10 cellular contexts compared by ENCODE assay signal in genomic region chr3:50334339-50335075, GRCh38. TPM values are rescaled to one million over a fixed set of nuclear protein-coding genes. Genes with fewer than 3 reads are reported as not detected.
DNase-seq lines count a peak whose midpoint lies in the region; ATAC-seq and TF ChIP-seq lines count a peak whose summit lies in the region.
"Had no signal": no experiment of that assay in that cellular context is flagged by ENCODE, and none has a peak within 500 bp of the region (broad histone marks: within the 10 kb centered on the region; RNA-seq: fewer than 3 reads in every experiment).

No MANE protein-coding gene starts in this region.

- no peaks in the 10 kb centered on the region for H3K27me3 ChIP-seq in SK-N-SH (ENCODE audit: insufficient read depth)
- no peaks in the 10 kb centered on the region for H3K27me3 ChIP-seq in stomach
- no peaks in the 10 kb centered on the region for H3K27me3 ChIP-seq in testis

- peak overlapping the region; percentile 99 for H3K27ac Mint-ChIP-seq in activated naive CD8-positive, alpha-beta T cell treated with anti-CD3 and anti-CD28 coated beads, Interleukin-2, amount 10 ng/mL, durations not matched to agents 7 days and 5 days
- peak overlapping the region; percentile 93 to 97 (median 95) for H3K27ac Mint-ChIP-seq in immature natural killer cell

- no peaks in the 10 kb centered on the region for H3K27me3 Mint-ChIP-seq in activated naive CD8-positive, alpha-beta T cell treated with anti-CD3 and anti-CD28 coated beads, Interleukin-2, amount 10 ng/mL, durations not matched to agents 7 days and 5 days
- H3K27me3 Mint-ChIP-seq in immature natural killer cell (ENCODE audit: low read depth in 3 of 3): peaks cover 11 to 23% (median 22%) of the 10 kb centered on the region in 3 donors

- TF ChIP-seq CTCF in SK-N-SH (IDR thresholded peaks at IDR 0.05): no peak
- no peak for TF ChIP-seq CTCF in stomach (IDR thresholded peaks at IDR 0.05)
- no peak for TF ChIP-seq CTCF in testis (IDR thresholded peaks at IDR 0.05)

- peak overlapping the region; percentile 13; the same call in 1 of the 2 replicates for H3K9ac ChIP-seq in SK-N-SH

- 79% methylated on average over 5 of the region's 5 CpGs for WGBS in SK-N-SH (ENCODE audit: low lambda C conversion rate)
- 53 to 60% (median 55%) methylated on average over 5 of the region's 5 CpGs for WGBS in stomach, 5 donors
- WGBS in testis, 2 donors: 72% methylated on average over 5 of the region's 5 CpGs

- H3K36me3 ChIP-seq in SK-N-SH (replicated peaks in 1 of 2; ENCODE audit: control insufficient read depth in 1 of 2, insufficient read depth in 2 of 2, low read length in 1 of 2) (peaks cover 10 to 27% of the 10 kb centered on the region in 2 experiments), stomach (peaks cover 30 to 40% (median 31%) of the 10 kb centered on the region in 4 donors), testis (ENCODE audit: low read depth, missing control alignments) (no peaks in the 10 kb centered on the region)

- no peak for TF ChIP-seq EP300 in SK-N-SH (IDR thresholded peaks at IDR 0.05; ENCODE audit: borderline replicate concordance in 1 of 2, low read depth in 1 of 2, low read length in 1 of 2)
- no peak for TF ChIP-seq EP300 in stomach (IDR thresholded peaks at IDR 0.05)

- peaks cover 10% of the 10 kb centered on the region; the same call in 1 of the 2 replicates for H4K20me1 ChIP-seq in SK-N-SH (ENCODE audit: insufficient read depth)

- no peak for TF ChIP-seq RAD21 in SK-N-SH (IDR thresholded peaks at IDR 0.05; ENCODE audit: low read length)

- no peak for DNase-seq in SK-N-SH
- DNase-seq in activated naive CD8-positive, alpha-beta T cell treated with anti-CD3 and anti-CD28 coated beads, Interleukin-2, amount 10 ng/mL, durations not matched to agents 7 days and 5 days: no peak
- no peak for DNase-seq in immature natural killer cell
- DNase-seq in stomach: no peak
- no peak for DNase-seq in SHP77 (lab: John Stamatoyannopoulos, UW)
- no peak for DNase-seq in HK-2 (ENCODE audit: unreplicated experiment)
- DNase-seq in testis: no peak
- DNase-seq: NCI-H1417 treated with DMSO at 0.1 percent for 48 hours; stimulated activated CD4-positive, alpha-beta T cell treated with anti-CD3 and anti-CD28 coated beads, Interleukin-12 subunit alpha, Interleukin-12 subunit beta, amount 100 ng/mL, for 4 hours had no signal

- H3K9me3 Mint-ChIP-seq in activated naive CD8-positive, alpha-beta T cell treated with anti-CD3 and anti-CD28 coated beads, Interleukin-2, amount 10 ng/mL, durations not matched to agents 7 days and 5 days: no peaks in the 10 kb centered on the region
- H3K9me3 Mint-ChIP-seq in immature natural killer cell: no peaks in the 10 kb centered on the region

- no peak overlapping the region for H2AFZ ChIP-seq in SK-N-SH (ENCODE audit: low read depth)

- peak overlapping the region; percentile 74 for H3K4me3 Mint-ChIP-seq in activated naive CD8-positive, alpha-beta T cell treated with anti-CD3 and anti-CD28 coated beads, Interleukin-2, amount 10 ng/mL, durations not matched to agents 7 days and 5 days
- H3K4me3 Mint-ChIP-seq in immature natural killer cell: peak overlapping the region in 4 of 5 donors; percentile 50 to 67 (median 64)

- no peaks in the 10 kb centered on the region for H3K9me2 ChIP-seq in SK-N-SH

- peak overlapping the region; percentile 61 for H3K4me2 ChIP-seq in SK-N-SH

- H3K4me1 ChIP-seq in SK-N-SH (ENCODE audit: control insufficient read depth in 1 of 2, insufficient read depth in 2 of 2, low read depth in 1 of 2, low read length in 1 of 2): peaks cover 10 to 33% of the 10 kb centered on the region in 2 experiments
- peaks cover 45 to 67% (median 56%) of the 10 kb centered on the region in 4 donors for H3K4me1 ChIP-seq in stomach
- peaks cover 35% of the 10 kb centered on the region for H3K4me1 ChIP-seq in testis

- POLR2A ChIA-PET in SK-N-SH (lab: Yijun Ruan, JAX): interaction anchor here (1.7 kb wide), 1 partner anchor 13 kb away, joined by 3 read pairs; the partner anchor contains the start of gene HYAL2
- POLR2A ChIA-PET in activated naive CD8-positive, alpha-beta T cell treated with anti-CD3 and anti-CD28 coated beads, Interleukin-2, amount 10 ng/mL, durations not matched to agents 7 days and 5 days (lab: Charles Lee): interaction anchor here (0.6 to 10.5 kb wide), 8 partner anchors 10 to 275 kb away, joined by 3 to 439 read pairs (median 4); partner anchors contain the start of genes CISH, CYB561D2, HEMK1 and HYAL3

- H3K27ac ChIP-seq in SK-N-SH (ENCODE audit: low read depth in 2 of 2, low read length in 1 of 2) (peak overlapping the region in 1 of 2 experiments; percentile 11; a peak in 1 of 4 replicates), stomach (peak overlapping the region; percentile 42 to 99 (median 96)), testis (peak overlapping the region in 1 of 2 donors; percentile 74)

- CTCF ChIA-PET in SK-N-SH (lab: Yijun Ruan, JAX): interaction anchor here (1.4 to 6.8 kb wide), 3 partner anchors 12 to 281 kb away, joined by 3 to 60 read pairs (median 40); partner anchors contain the start of genes CYB561D2, HYAL2 and NPRL2

- intact Hi-C loops in stomach (cut with DNase I; ENCODE audit: low total_unique reads) (no loop called here), testis (cut with DNase I; ENCODE audit: low total_unique reads) (no loop called here)

- H3K79me2 ChIP-seq in SK-N-SH (ENCODE audit: insufficient read depth): peaks cover 76% of the 10 kb centered on the region

- H3K36me3 Mint-ChIP-seq in activated naive CD8-positive, alpha-beta T cell treated with anti-CD3 and anti-CD28 coated beads, Interleukin-2, amount 10 ng/mL, durations not matched to agents 7 days and 5 days: peaks cover 63% of the 10 kb centered on the region
- H3K36me3 Mint-ChIP-seq in immature natural killer cell: peaks cover 15 to 19% (median 16%) of the 10 kb centered on the region in 3 donors

- H3K9me3 ChIP-seq in SK-N-SH: no peaks in the 10 kb centered on the region
- H3K9me3 ChIP-seq in stomach: no peaks in the 10 kb centered on the region
- H3K9me3 ChIP-seq in testis: no peaks in the 10 kb centered on the region

- H3K4me1 Mint-ChIP-seq in activated naive CD8-positive, alpha-beta T cell treated with anti-CD3 and anti-CD28 coated beads, Interleukin-2, amount 10 ng/mL, durations not matched to agents 7 days and 5 days: peaks cover 40% of the 10 kb centered on the region
- H3K4me1 Mint-ChIP-seq in immature natural killer cell: peaks cover 65 to 66% of the 10 kb centered on the region in 2 donors

- H3K4me3 ChIP-seq in SK-N-SH (ENCODE audit: low read depth in 2 of 2, low read length in 1 of 2) (peak overlapping the region in 1 of 2 experiments; percentile 24; a peak in 1 of 4 replicates), stomach (no peak overlapping the region), testis (no peak overlapping the region)

- peaks cover 19% of the 10 kb centered on the region for H3F3A ChIP-seq in SK-N-SH (replicated peaks; ENCODE audit: insufficient read depth)

- TF ChIP-seq POLR2A in stomach (IDR thresholded peaks at IDR 0.05) (no peak), testis (IDR thresholded peaks at IDR 0.05) (no peak)

- no peak for ATAC-seq in SK-N-SH treated with all-trans-retinoic acid at 6 μM for 48 hours
- ATAC-seq in activated naive CD8-positive, alpha-beta T cell treated with anti-CD3 and anti-CD28 coated beads, Interleukin-2, amount 10 ng/mL, durations not matched to agents 7 days and 5 days (ENCODE audit: low read depth): no peak

RNA-seq across cellular contexts. Expression of gene RASSF1, which starts 6.1 kb away (rescaled TPM):
- polyA plus RNA-seq in SK-N-SH (2012; rRNA removed): 28.1 and 32.3 TPM in 2 replicates
- polyA plus RNA-seq in SK-N-SH (2012; cell fraction: cytosol; rRNA removed): 19.1 and 27.8 TPM in 2 replicates
- 34.1 and 37.0 TPM in 2 replicates for polyA plus RNA-seq in SK-N-SH (2012; cell fraction: nucleus; rRNA removed)
- 100 to 1,000 TPM; 183 to 188 TPM for total RNA-seq in activated naive CD8-positive, alpha-beta T cell treated with anti-CD3 and anti-CD28 coated beads, Interleukin-2, amount 10 ng/mL, durations not matched to agents 7 days and 5 days
- polyA plus RNA-seq in immature natural killer cell: 100 to 1,000 TPM; 172 to 253 (median 187) TPM
- 10 to 100 TPM; 16.5 to 33.2 (median 22.6) TPM for total RNA-seq in stomach
- 10 to 100 TPM; 27.8 to 37.3 (median 29.6) TPM for polyA plus RNA-seq in stomach
- 10 to 100 TPM; 50.0 to 52.2 TPM for total RNA-seq in testis
- polyA plus RNA-seq in testis (ENCODE audit: insufficient read depth, low read depth, low replicate concordance): 60.1 TPM

RNA-seq across cellular contexts. Expression of gene TUSC2, which starts 6.5 kb away (rescaled TPM):
- polyA plus RNA-seq in SK-N-SH (2012; rRNA removed) (58.7 and 79.3 TPM in 2 replicates), immature natural killer cell (10 to 100 TPM; 42.9 to 70.4 (median 68.4) TPM), stomach (10 to 100 TPM; 40.3 to 48.1 (median 46.3) TPM), testis (ENCODE audit: insufficient read depth, low read depth, low replicate concordance) (43.4 TPM)
- polyA plus RNA-seq in SK-N-SH (2012; cell fraction: cytosol; rRNA removed): 45.0 and 66.4 TPM in 2 replicates
- 35.0 and 40.0 TPM in 2 replicates for polyA plus RNA-seq in SK-N-SH (2012; cell fraction: nucleus; rRNA removed)
- total RNA-seq in activated naive CD8-positive, alpha-beta T cell treated with anti-CD3 and anti-CD28 coated beads, Interleukin-2, amount 10 ng/mL, durations not matched to agents 7 days and 5 days: 10 to 100 TPM; 20.2 to 20.8 TPM
- total RNA-seq in stomach (10 to 100 TPM in 3 of 5 donors, 1 to 10 TPM in 1, not detected in 1; 2.3 to 63.4 (median 25.6) TPM), testis (10 to 100 TPM; 32.7 to 44.5 TPM)

RNA-seq across cellular contexts. Expression of gene ZMYND10, which starts 11.0 kb away (rescaled TPM):
- polyA plus RNA-seq in SK-N-SH (2012; rRNA removed) (0.83 and 0.95 TPM in 2 replicates), immature natural killer cell (1 to 10 TPM; 2.3 to 3.7 (median 3.6) TPM), stomach (1 to 10 TPM in 2 of 3 donors, under 1 TPM in 1; 0.87 to 3.7 (median 1.2) TPM), testis (ENCODE audit: insufficient read depth, low read depth, low replicate concordance) (763 TPM)
- polyA plus RNA-seq in SK-N-SH (2012; cell fraction: cytosol; rRNA removed): 0.33 and 0.73 TPM in 2 replicates
- polyA plus RNA-seq in SK-N-SH (2012; cell fraction: nucleus; rRNA removed): 4.2 and 8.1 TPM in 2 replicates
- 1 to 10 TPM; 2.2 to 2.7 TPM for total RNA-seq in activated naive CD8-positive, alpha-beta T cell treated with anti-CD3 and anti-CD28 coated beads, Interleukin-2, amount 10 ng/mL, durations not matched to agents 7 days and 5 days
- total RNA-seq in stomach (10 to 100 TPM in 1 of 5 donors, under 1 TPM in 3, not detected in 1; 0.87 to 61.4 (median 0.91) TPM), testis (100 to 1,000 TPM; 241 to 335 TPM)

RNA-seq across cellular contexts. Expression of gene HYAL2, which starts 12.0 kb away (rescaled TPM):
- polyA plus RNA-seq in SK-N-SH (2012; rRNA removed) (135 and 151 TPM in 2 replicates), immature natural killer cell (10 to 100 TPM in 2 of 3 donors, 1 to 10 TPM in 1; 4.9 to 15.0 (median 10.8) TPM), stomach (10 to 100 TPM; 24.7 to 47.6 (median 30.4) TPM), testis (ENCODE audit: insufficient read depth, low read depth, low replicate concordance) (58.6 TPM)
- 57.1 and 110 TPM in 2 replicates for polyA plus RNA-seq in SK-N-SH (2012; cell fraction: cytosol; rRNA removed)
- polyA plus RNA-seq in SK-N-SH (2012; cell fraction: nucleus; rRNA removed): 55.5 and 73.1 TPM in 2 replicates
- 1 to 10 TPM; 4.9 to 5.1 TPM for total RNA-seq in activated naive CD8-positive, alpha-beta T cell treated with anti-CD3 and anti-CD28 coated beads, Interleukin-2, amount 10 ng/mL, durations not matched to agents 7 days and 5 days
- total RNA-seq in stomach (10 to 100 TPM; 11.1 to 96.4 (median 26.8) TPM), testis (100 to 1,000 TPM in 1 of 2 donors, 10 to 100 TPM in 1; 90.9 to 111 TPM)

RNA-seq across cellular contexts. Expression of gene NPRL2, which starts 16.1 kb away (rescaled TPM):
- polyA plus RNA-seq in SK-N-SH (2012; rRNA removed): 43.6 and 56.2 TPM in 2 replicates
- polyA plus RNA-seq in SK-N-SH (2012; cell fraction: cytosol; rRNA removed): 23.0 and 30.4 TPM in 2 replicates
- polyA plus RNA-seq in SK-N-SH (2012; cell fraction: nucleus; rRNA removed): 124 and 132 TPM in 2 replicates
- 10 to 100 TPM; 55.8 to 58.2 TPM for total RNA-seq in activated naive CD8-positive, alpha-beta T cell treated with anti-CD3 and anti-CD28 coated beads, Interleukin-2, amount 10 ng/mL, durations not matched to agents 7 days and 5 days
- polyA plus RNA-seq in immature natural killer cell: 100 to 1,000 TPM in 2 of 3 donors, 10 to 100 TPM in 1; 77.5 to 104 (median 101) TPM
- 10 to 100 TPM in 3 of 5 donors, 1 to 10 TPM in 2; 4.5 to 75.0 (median 13.0) TPM for total RNA-seq in stomach
- polyA plus RNA-seq in stomach: 10 to 100 TPM; 20.8 to 27.6 (median 27.0) TPM
- total RNA-seq in testis: 10 to 100 TPM; 26.9 to 29.2 TPM
- 28.0 TPM for polyA plus RNA-seq in testis (ENCODE audit: insufficient read depth, low read depth, low replicate concordance)

Comparison
In these comparisons a context has a peak if more than half of its experiments do, and no peak if none do; other contexts are left out.
1. RNA of gene ZMYND10, which starts 11.0 kb away (polyA plus RNA-seq): 763 TPM in testis (single experiment); 2.3 to 3.7 TPM in immature natural killer cell, 0.87 to 3.7 TPM in stomach and 0.33 to 8.1 TPM in SK-N-SH; every median in the first group is over 10 times any median in the second.